In the genomic region with DNA sequence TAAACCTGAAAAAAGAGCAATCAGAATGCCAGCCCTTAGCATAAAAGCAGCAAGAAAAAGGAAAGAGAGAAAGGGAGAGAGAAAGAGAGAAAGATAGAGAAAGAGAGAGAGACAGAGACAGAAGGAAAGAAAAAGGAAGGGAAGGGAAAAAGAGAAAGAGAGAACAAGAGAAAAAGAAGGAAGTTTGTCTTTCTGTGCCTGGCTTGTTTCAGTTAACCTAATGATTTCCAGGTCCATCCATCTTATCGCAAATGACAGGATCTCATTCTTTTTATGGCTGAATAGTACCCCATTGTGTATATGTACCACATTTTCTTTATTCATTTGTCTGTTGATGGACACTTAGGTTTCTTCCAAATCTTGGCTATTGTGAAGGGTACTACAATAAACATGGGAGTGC, we compare ENCODE assay signal across 11 cellular contexts.
"Had no signal": no experiment of that assay in that cellular context is flagged by ENCODE, and none has a peak within 500 bp of the region (broad histone marks: within the 10 kb centered on the region; RNA-seq: fewer than 3 reads in every experiment).

No MANE protein-coding gene starts in this region.

- H3K9me3 ChIP-seq: HAP-1 had no signal

- H3K9ac ChIP-seq: GM23248 had no signal

- H3K27ac Mint-ChIP-seq: GM23338, H9, HFFc6 had no signal

- DNase-seq: GM23248, GOT3, H7, H9, HCEC 1CT, HFFc6 had no signal

- H3K36me3 ChIP-seq: HAP-1 had no signal

- H2AFZ ChIP-seq: GM23248, GM23338 had no signal

- FAIRE-seq: H1, H54 had no signal

- H3K4me3 ChIP-seq: GM23248, GM23338, HAP-1 had no signal

- H3K4me1 ChIP-seq: HAP-1 had no signal

- ATAC-seq: GM23338, HCT116 had no signal

- H3K4me2 ChIP-seq: GM23338 had no signal

- H3K4me3 Mint-ChIP-seq: GM23338, H9, HFFc6 had no signal

- H3K27ac ChIP-seq: GM23248 had no signal
